Comparison of ENCODE assay signal across 22 cellular contexts in the genomic region with DNA sequence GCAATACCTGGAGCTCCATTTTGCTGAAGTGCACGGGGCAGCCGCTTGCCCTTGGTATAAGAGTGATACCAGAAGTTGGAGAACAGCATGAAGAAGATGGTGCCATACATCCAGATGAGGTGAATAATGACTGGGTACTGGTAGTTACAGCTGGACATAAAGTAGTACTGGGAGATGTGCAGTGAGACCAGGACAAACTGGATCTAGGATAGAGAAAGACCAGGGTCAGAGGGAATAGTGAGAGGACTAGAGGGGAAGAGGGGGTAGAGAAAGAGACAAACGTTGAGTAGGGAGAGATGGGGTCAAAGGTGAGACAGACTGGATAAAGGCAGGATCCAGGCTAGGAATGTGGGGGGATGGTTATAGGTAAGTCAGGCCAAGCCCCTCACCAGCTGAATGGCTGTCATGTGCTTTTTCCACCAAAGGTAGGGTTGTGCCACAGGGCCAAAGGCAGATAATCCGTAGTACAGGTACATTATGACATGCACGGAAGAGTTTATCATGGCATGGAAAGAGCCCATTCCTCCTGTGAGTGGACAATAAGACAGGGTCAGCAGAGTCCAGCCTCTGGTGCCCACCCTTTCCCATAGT. TPM values are rescaled to one million over a fixed set of nuclear protein-coding genes. Genes with fewer than 3 reads are reported as not detected.
DNase-seq lines count a peak whose midpoint lies in the region; ATAC-seq, FAIRE-seq and TF ChIP-seq lines count a peak whose summit lies in the region.
"Had no signal": no experiment of that assay in that cellular context is flagged by ENCODE, and none has a peak within 500 bp of the region (broad histone marks: within the 10 kb centered on the region; RNA-seq: fewer than 3 reads in every experiment).

No MANE protein-coding gene starts in this region.

- H3K4me1 ChIP-seq in HepG2 (ENCODE audit: insufficient read depth, low read length): peaks cover 88% of the 10 kb centered on the region
- peaks cover 0 to 18% (median 8%) of the 10 kb centered on the region in 4 donors for H3K4me1 ChIP-seq in right lobe of liver
- peaks cover 62% of the 10 kb centered on the region for H3K4me1 ChIP-seq in PC-9 (replicated peaks; ENCODE audit: insufficient read depth)
- H3K4me1 ChIP-seq: BE2C had no signal

- H3K9me3 ChIP-seq in HepG2 (ENCODE audit: low read length) (no peaks in the 10 kb centered on the region), right lobe of liver (no peaks in the 10 kb centered on the region), PC-9 (ENCODE audit: insufficient read depth, low read depth) (no peaks in the 10 kb centered on the region)
- H3K9me3 ChIP-seq: BE2C, heart right ventricle, thoracic aorta had no signal

- TF ChIP-seq EP300 in HepG2 (IDR thresholded peaks at IDR 0.05; ENCODE audit: low read depth in 2 of 2, low read length in 2 of 2): no peak
- TF ChIP-seq EP300 in HepG2 (CRISPR knock-in tag; IDR thresholded peaks at IDR 0.05; ENCODE audit: borderline replicate concordance): no peak

- H3K27me3 ChIP-seq in HepG2 (ENCODE audit: control insufficient read depth in 1 of 2, insufficient read depth in 2 of 2, low read length in 2 of 2): no peaks in the 10 kb centered on the region; a peak in 1 of 5 replicates
- no peaks in the 10 kb centered on the region for H3K27me3 ChIP-seq in right lobe of liver
- H3K27me3 ChIP-seq in PC-9 (ENCODE audit: insufficient read depth, low read depth): no peaks in the 10 kb centered on the region
- H3K27me3 ChIP-seq: BE2C, heart right ventricle had no signal

- POLR2A ChIA-PET in HepG2 (lab: Yijun Ruan, JAX): interaction anchor here (0.8 to 1.8 kb wide), 2 partner anchors 9 to 16 kb away, joined by 4 to 10 read pairs; no protein-coding TSS in a partner anchor
- POLR2A ChIA-PET in PC-9 (lab: Charles Lee; ENCODE audit: unreplicated experiment): interaction anchor here (0.5 to 0.7 kb wide), 2 partner anchors 10 to 223 kb away, joined by 4 to 8 read pairs; no protein-coding TSS in a partner anchor

- ATAC-seq in HepG2 (no peak), right lobe of liver (no peak)
- ATAC-seq: heart right ventricle had no signal

- H3K27me3 Mint-ChIP-seq in endothelial cell (ENCODE audit: unreplicated experiment) (peaks cover 9% of the 10 kb centered on the region), type B pancreatic cell (no peaks in the 10 kb centered on the region)
- H3K27me3 Mint-ChIP-seq: activated naive CD8-positive, alpha-beta T cell had no signal

- H3K9ac ChIP-seq in HepG2 (ENCODE audit: insufficient read depth, low read depth, low read length): no peak overlapping the region

- intact Hi-C loops in HepG2 (cut with micrococcal nuclease; ENCODE audit: unreplicated experiment): no loop called here
- intact Hi-C loops in right lobe of liver (cut with DNase I): no loop called here
- intact Hi-C loops in PC-9 (cut with micrococcal nuclease; ENCODE audit: unreplicated experiment): no loop called here

- TF ChIP-seq POLR2A in HepG2 (IDR thresholded peaks at IDR 0.05; ENCODE audit: insufficient read depth in 1 of 2, low read depth in 2 of 2, low read length in 2 of 2): no peak
- no peak for TF ChIP-seq POLR2A in right lobe of liver (IDR thresholded peaks at IDR 0.05)

- peaks cover 52% of the 10 kb centered on the region for H3K4me1 Mint-ChIP-seq in endothelial cell (ENCODE audit: unreplicated experiment)
- H3K4me1 Mint-ChIP-seq in type B pancreatic cell (ENCODE audit: unreplicated experiment): peaks cover 42% of the 10 kb centered on the region

- H3K9me2 ChIP-seq in PC-9 (ENCODE audit: insufficient read depth): no peaks in the 10 kb centered on the region

- H3K27ac ChIP-seq in HepG2 (ENCODE audit: extremely low read length, insufficient read depth, low read length) (peak overlapping the region; percentile 30), right lobe of liver (no peak overlapping the region), PC-9 (peak overlapping the region; percentile 18; the same call in 1 of the 2 replicates)
- H3K27ac ChIP-seq: heart right ventricle, thoracic aorta had no signal

- TF ChIP-seq CTCF in HepG2 (CRISPR knock-in tag; IDR thresholded peaks at IDR 0.05): no peak
- no peak for TF ChIP-seq CTCF in right lobe of liver (IDR thresholded peaks at IDR 0.05)
- TF ChIP-seq CTCF in PC-9 (conservative IDR thresholded peaks at IDR 0.05): no peak
- TF ChIP-seq CTCF in endothelial cell (IDR thresholded peaks at IDR 0.05; ENCODE audit: unreplicated experiment): no peak
- no peak for TF ChIP-seq CTCF in type B pancreatic cell (conservative IDR thresholded peaks at IDR 0.05)

- no peak for DNase-seq in HepG2 (ENCODE audit: low spot score)
- no peak for DNase-seq in right lobe of liver
- no peak for DNase-seq in PC-9
- DNase-seq in endothelial cell (ENCODE audit: low spot score): no peak
- no peak for DNase-seq in type B pancreatic cell (ENCODE audit: extremely low spot score, unreplicated experiment)
- no peak for DNase-seq in NCI-H2196 treated with DMSO at 0.1 percent for 48 hours (lab: John Stamatoyannopoulos, UW; ENCODE audit: unreplicated experiment)
- no peak for DNase-seq in midbrain (lab: John Stamatoyannopoulos, UW)
- no peak for DNase-seq in 8988T
- DNase-seq: BE2C, DMS79 treated with DMSO at 0.1 percent for 48 hours, HCEC 1CT, heart right ventricle, MM.1S, NCI-H2081, NCI-H524 treated with DMSO at 0.1 percent for 48 hours, nucleus accumbens had no signal

- H3F3A ChIP-seq in PC-9 (ENCODE audit: insufficient read depth, low read depth): peaks cover 79% of the 10 kb centered on the region

- H3K36me3 Mint-ChIP-seq in endothelial cell (ENCODE audit: low read depth, unreplicated experiment) (peaks cover 39% of the 10 kb centered on the region), type B pancreatic cell (peaks cover 47% of the 10 kb centered on the region)

- no peak for FAIRE-seq in HepG2 (lab: Jason Lieb, UNC)
- FAIRE-seq: bronchial epithelial cell had no signal

- CTCF ChIA-PET in HepG2 (lab: Yijun Ruan, JAX; ENCODE audit: low intra/inter-chr PET ratio, low total read pairs) (no interaction called here), PC-9 (lab: Charles Lee) (no interaction called here)

- peaks cover 41% of the 10 kb centered on the region for H3K79me2 ChIP-seq in HepG2 (ENCODE audit: insufficient read depth, low read length)
- H3K79me2 ChIP-seq in PC-9 (ENCODE audit: low read depth): peaks cover 82% of the 10 kb centered on the region

- H3K4me3 ChIP-seq in HepG2 (replicated peaks in 1 of 3; ENCODE audit: insufficient read depth in 1 of 3, low read depth in 2 of 3, low read length in 3 of 3) (no peak overlapping the region), right lobe of liver (no peak overlapping the region), PC-9 (no peak overlapping the region)
- H3K4me3 ChIP-seq: heart right ventricle, thoracic aorta had no signal

- in situ Hi-C loops in HepG2 (cut with HindIII; ENCODE audit: extremely low pct_ligation_motif_present, low pct_unique_long_range_greater_than_20kb): no loop called here

- no peaks in the 10 kb centered on the region for H4K20me1 ChIP-seq in HepG2 (ENCODE audit: insufficient read depth, low read length)
- H4K20me1 ChIP-seq in PC-9 (ENCODE audit: insufficient read depth): 0 out of 2 replicates have a peak, but pooled peaks cover 3% of the 10 kb centered on the region

- no peak overlapping the region for H3K27ac Mint-ChIP-seq in endothelial cell (ENCODE audit: unreplicated experiment)
- H3K27ac Mint-ChIP-seq in type B pancreatic cell: peak overlapping the region; percentile 19
- H3K27ac Mint-ChIP-seq: activated naive CD8-positive, alpha-beta T cell had no signal

- WGBS in HepG2 (ENCODE audit: low lambda C conversion rate): 73% methylated on average over 5 of the region's 5 CpGs
- WGBS in right lobe of liver (ENCODE audit: insufficient coverage, low coverage, low lambda C conversion rate, missing lambda C conversion rate): 69% methylated on average over 3 of the region's 5 CpGs

- H3K9me3 Mint-ChIP-seq in endothelial cell (ENCODE audit: unreplicated experiment) (no peaks in the 10 kb centered on the region), type B pancreatic cell (no peaks in the 10 kb centered on the region)

- H3K4me3 Mint-ChIP-seq in endothelial cell (ENCODE audit: unreplicated experiment) (peak overlapping the region; percentile 60), type B pancreatic cell (peak overlapping the region; percentile 51)
- H3K4me3 Mint-ChIP-seq: activated naive CD8-positive, alpha-beta T cell had no signal

- H3K4me2 ChIP-seq in HepG2 (ENCODE audit: low read depth, low read length) (no peak overlapping the region), PC-9 (0 out of 2 replicates have a peak overlapping the region, but pooled peaks have one; percentile 2)

- no peak overlapping the region for H2AFZ ChIP-seq in HepG2 (ENCODE audit: low read length)
- H2AFZ ChIP-seq in PC-9: no peak overlapping the region

- BruUV-seq in HepG2 (replicated peaks; lab: Mats Ljungman, UMichigan) (TSS peak; percentile 37), PC-9 (replicated peaks; lab: Mats Ljungman, UMichigan) (no TSS peak)

- no peak for TF ChIP-seq RAD21 in HepG2 (CRISPR knock-in tag; IDR thresholded peaks at IDR 0.05)

- H3K36me3 ChIP-seq in HepG2 (replicated peaks in 1 of 2; ENCODE audit: control insufficient read depth in 1 of 2, insufficient read depth in 2 of 2, low read length in 2 of 2) (peaks cover 15 to 31% of the 10 kb centered on the region in 2 experiments), right lobe of liver (peaks cover 0 to 34% (median 11%) of the 10 kb centered on the region in 4 donors), PC-9 (ENCODE audit: low read depth) (peaks cover 38% of the 10 kb centered on the region)

RNA-seq across cellular contexts. Expression of a gene that starts 3.8 kb away (rescaled TPM):
- total RNA-seq in HepG2 (2016; rRNA removed; fragmentation: Illumina TruSeq; extraction: Trizol) (29.7 and 55.2 TPM in 2 replicates), right lobe of liver (10 to 100 TPM; 19.9 to 38.3 (median 29.2) TPM), PC-9 (2021) (131 TPM in 2 replicates), endothelial cell (ENCODE audit: unreplicated experiment) (88.7 TPM), type B pancreatic cell (ENCODE audit: low replicate concordance) (52.2 and 124 TPM in 2 replicates)
- 12.3 and 14.1 TPM in 2 replicates for total RNA-seq in HepG2 (2016; cell fraction: cytosol; rRNA removed; fragmentation: Illumina TruSeq; extraction: Trizol; ENCODE audit: low read depth)
- total RNA-seq in HepG2 (2016; cell fraction: insoluble cytoplasmic fraction; rRNA removed; fragmentation: Illumina TruSeq; extraction: Trizol): 31.2 and 54.3 TPM in 2 replicates
- 23.3 and 25.4 TPM in 2 replicates for total RNA-seq in HepG2 (2016; cell fraction: membrane; rRNA removed; fragmentation: Illumina TruSeq; extraction: Trizol)
- total RNA-seq in HepG2 (2016; cell fraction: nucleus; rRNA removed; fragmentation: Illumina TruSeq; extraction: Trizol): 40.7 and 42.5 TPM in 2 replicates
- 77.4 and 95.9 TPM in 2 replicates for polyA plus RNA-seq in HepG2 (2011; rRNA removed)
- 64.9 and 73.4 TPM in 2 replicates for polyA plus RNA-seq in HepG2 (2011; cell fraction: cytosol; rRNA removed)
- 44.8 and 54.7 TPM in 2 replicates for polyA plus RNA-seq in HepG2 (2011; cell fraction: nucleus; rRNA removed)
- 33.2 and 44.1 TPM in 2 replicates for polyA plus RNA-seq in HepG2 (2012)
- 17.0 and 18.2 TPM in 2 replicates for polyA plus RNA-seq in HepG2 (2016; cell fraction: cytosol; fragmentation: Illumina TruSeq; extraction: Trizol; ENCODE audit: low read depth)
- polyA plus RNA-seq in HepG2 (2016; cell fraction: insoluble cytoplasmic fraction; fragmentation: Illumina TruSeq; extraction: Trizol; ENCODE audit: low read depth): 37.9 and 39.0 TPM in 2 replicates
- polyA plus RNA-seq in HepG2 (2016; cell fraction: membrane; fragmentation: Illumina TruSeq; extraction: Trizol; ENCODE audit: low read depth): 23.8 and 25.7 TPM in 2 replicates
- polyA plus RNA-seq in HepG2 (2016; cell fraction: nucleus; fragmentation: Illumina TruSeq; extraction: Trizol; ENCODE audit: insufficient read depth, low read depth): 78.4 and 80.0 TPM in 2 replicates
- polyA minus RNA-seq in HepG2 (2011; rRNA and poly(A)+ RNA removed; ENCODE audit: low replicate concordance): 60.0 and 196 TPM in 2 replicates
- 18.8 and 25.8 TPM in 2 replicates for polyA minus RNA-seq in HepG2 (2011; cell fraction: cytosol; rRNA and poly(A)+ RNA removed)
- 9.5 and 12.1 TPM in 2 replicates for polyA minus RNA-seq in HepG2 (2011; cell fraction: nucleus; rRNA and poly(A)+ RNA removed)

RNA-seq across cellular contexts. Expression of a gene that starts 5.2 kb away (rescaled TPM):
- total RNA-seq in HepG2 (2016; rRNA removed; fragmentation: Illumina TruSeq; extraction: Trizol) (90.0 and 97.8 TPM in 2 replicates), right lobe of liver (1 to 10 TPM in 4 of 6 experiments, under 1 TPM in 1, not detected in 1; 0.49 to 5.3 (median 2.3) TPM), PC-9 (2021) (180 and 229 TPM in 2 replicates), endothelial cell (ENCODE audit: unreplicated experiment) (24.3 TPM), type B pancreatic cell (ENCODE audit: low replicate concordance) (33.9 and 114 TPM in 2 replicates)
- 46.4 and 52.0 TPM in 2 replicates for total RNA-seq in HepG2 (2016; cell fraction: cytosol; rRNA removed; fragmentation: Illumina TruSeq; extraction: Trizol; ENCODE audit: low read depth)
- 83.1 and 89.9 TPM in 2 replicates for total RNA-seq in HepG2 (2016; cell fraction: insoluble cytoplasmic fraction; rRNA removed; fragmentation: Illumina TruSeq; extraction: Trizol)
- 44.6 and 48.1 TPM in 2 replicates for total RNA-seq in HepG2 (2016; cell fraction: membrane; rRNA removed; fragmentation: Illumina TruSeq; extraction: Trizol)
- 41.5 and 42.9 TPM in 2 replicates for total RNA-seq in HepG2 (2016; cell fraction: nucleus; rRNA removed; fragmentation: Illumina TruSeq; extraction: Trizol)
- polyA plus RNA-seq in HepG2 (2011; rRNA removed): 39.5 and 57.9 TPM in 2 replicates
- 30.0 and 51.5 TPM in 2 replicates for polyA plus RNA-seq in HepG2 (2011; cell fraction: cytosol; rRNA removed)
- 32.3 and 62.8 TPM in 2 replicates for polyA plus RNA-seq in HepG2 (2011; cell fraction: nucleus; rRNA removed)
- polyA plus RNA-seq in HepG2 (2012): 30.3 and 42.3 TPM in 2 replicates
- polyA plus RNA-seq in HepG2 (2016; cell fraction: cytosol; fragmentation: Illumina TruSeq; extraction: Trizol; ENCODE audit: low read depth): 55.7 and 55.8 TPM in 2 replicates
- polyA plus RNA-seq in HepG2 (2016; cell fraction: insoluble cytoplasmic fraction; fragmentation: Illumina TruSeq; extraction: Trizol; ENCODE audit: low read depth): 111 and 128 TPM in 2 replicates
- polyA plus RNA-seq in HepG2 (2016; cell fraction: membrane; fragmentation: Illumina TruSeq; extraction: Trizol; ENCODE audit: low read depth): 48.3 and 54.4 TPM in 2 replicates
- polyA plus RNA-seq in HepG2 (2016; cell fraction: nucleus; fragmentation: Illumina TruSeq; extraction: Trizol; ENCODE audit: insufficient read depth, low read depth): 82.6 and 84.9 TPM in 2 replicates
- polyA minus RNA-seq in HepG2 (2011; rRNA and poly(A)+ RNA removed; ENCODE audit: low replicate concordance): 131 and 377 TPM in 2 replicates
- polyA minus RNA-seq in HepG2 (2011; cell fraction: cytosol; rRNA and poly(A)+ RNA removed): 20.8 and 38.2 TPM in 2 replicates
- 12.4 and 21.2 TPM in 2 replicates for polyA minus RNA-seq in HepG2 (2011; cell fraction: nucleus; rRNA and poly(A)+ RNA removed)

RNA-seq across cellular contexts. Expression of a gene that starts 25.6 kb away (rescaled TPM):
- total RNA-seq in HepG2 (2016; rRNA removed; fragmentation: Illumina TruSeq; extraction: Trizol) (77.4 and 112 TPM in 2 replicates), right lobe of liver (10 to 100 TPM; 20.7 to 26.6 (median 24.1) TPM), PC-9 (2021) (54.8 and 56.0 TPM in 2 replicates), endothelial cell (ENCODE audit: unreplicated experiment) (19.5 TPM), type B pancreatic cell (ENCODE audit: low replicate concordance) (37.2 and 48.1 TPM in 2 replicates)
- 27.8 and 29.8 TPM in 2 replicates for total RNA-seq in HepG2 (2016; cell fraction: cytosol; rRNA removed; fragmentation: Illumina TruSeq; extraction: Trizol; ENCODE audit: low read depth)
- total RNA-seq in HepG2 (2016; cell fraction: insoluble cytoplasmic fraction; rRNA removed; fragmentation: Illumina TruSeq; extraction: Trizol): 79.1 and 119 TPM in 2 replicates
- 39.9 and 44.3 TPM in 2 replicates for total RNA-seq in HepG2 (2016; cell fraction: membrane; rRNA removed; fragmentation: Illumina TruSeq; extraction: Trizol)
- 30.3 and 33.9 TPM in 2 replicates for total RNA-seq in HepG2 (2016; cell fraction: nucleus; rRNA removed; fragmentation: Illumina TruSeq; extraction: Trizol)
- polyA plus RNA-seq in HepG2 (2011; rRNA removed): 13.0 and 16.9 TPM in 2 replicates
- 15.2 and 18.5 TPM in 2 replicates for polyA plus RNA-seq in HepG2 (2011; cell fraction: cytosol; rRNA removed)
- 27.4 and 29.3 TPM in 2 replicates for polyA plus RNA-seq in HepG2 (2011; cell fraction: nucleus; rRNA removed)
- 34.9 and 41.7 TPM in 2 replicates for polyA plus RNA-seq in HepG2 (2012)
- polyA plus RNA-seq in HepG2 (2016; cell fraction: cytosol; fragmentation: Illumina TruSeq; extraction: Trizol; ENCODE audit: low read depth): 23.6 and 24.6 TPM in 2 replicates
- 98.6 and 98.7 TPM in 2 replicates for polyA plus RNA-seq in HepG2 (2016; cell fraction: insoluble cytoplasmic fraction; fragmentation: Illumina TruSeq; extraction: Trizol; ENCODE audit: low read depth)
- polyA plus RNA-seq in HepG2 (2016; cell fraction: membrane; fragmentation: Illumina TruSeq; extraction: Trizol; ENCODE audit: low read depth): 30.8 and 31.0 TPM in 2 replicates
- polyA plus RNA-seq in HepG2 (2016; cell fraction: nucleus; fragmentation: Illumina TruSeq; extraction: Trizol; ENCODE audit: insufficient read depth, low read depth): 48.4 and 55.2 TPM in 2 replicates
- polyA minus RNA-seq in HepG2 (2011; rRNA and poly(A)+ RNA removed; ENCODE audit: low replicate concordance): 11.0 and 19.2 TPM in 2 replicates
- polyA minus RNA-seq in HepG2 (2011; cell fraction: cytosol; rRNA and poly(A)+ RNA removed): 14.2 and 14.7 TPM in 2 replicates
- 30.3 and 36.6 TPM in 2 replicates for polyA minus RNA-seq in HepG2 (2011; cell fraction: nucleus; rRNA and poly(A)+ RNA removed)

RNA-seq across cellular contexts. Expression of a gene that starts 25.7 kb away (rescaled TPM):
- total RNA-seq in HepG2 (2016; rRNA removed; fragmentation: Illumina TruSeq; extraction: Trizol) (5.6 and 8.0 TPM in 2 replicates), right lobe of liver (10 to 100 TPM; 12.7 to 30.4 (median 19.2) TPM), PC-9 (2021) (71.6 and 76.1 TPM in 2 replicates), endothelial cell (ENCODE audit: unreplicated experiment) (43.2 TPM), type B pancreatic cell (ENCODE audit: low replicate concordance) (45.8 and 65.7 TPM in 2 replicates)
- total RNA-seq in HepG2 (2016; cell fraction: cytosol; rRNA removed; fragmentation: Illumina TruSeq; extraction: Trizol; ENCODE audit: low read depth): 3.8 TPM in 2 replicates
- 4.3 and 9.7 TPM in 2 replicates for total RNA-seq in HepG2 (2016; cell fraction: insoluble cytoplasmic fraction; rRNA removed; fragmentation: Illumina TruSeq; extraction: Trizol)
- 3.6 TPM in 2 replicates for total RNA-seq in HepG2 (2016; cell fraction: membrane; rRNA removed; fragmentation: Illumina TruSeq; extraction: Trizol)
- 17.5 and 18.0 TPM in 2 replicates for total RNA-seq in HepG2 (2016; cell fraction: nucleus; rRNA removed; fragmentation: Illumina TruSeq; extraction: Trizol)
- polyA plus RNA-seq in HepG2 (2011; rRNA removed): 8.8 and 9.8 TPM in 2 replicates
- polyA plus RNA-seq in HepG2 (2011; cell fraction: cytosol; rRNA removed): 2.2 and 3.1 TPM in 2 replicates
- 58.1 and 68.7 TPM in 2 replicates for polyA plus RNA-seq in HepG2 (2011; cell fraction: nucleus; rRNA removed)
- polyA plus RNA-seq in HepG2 (2012): 7.8 and 8.7 TPM in 2 replicates
- polyA plus RNA-seq in HepG2 (2016; cell fraction: cytosol; fragmentation: Illumina TruSeq; extraction: Trizol; ENCODE audit: low read depth): 0.57 and 0.69 TPM in 2 replicates
- polyA plus RNA-seq in HepG2 (2016; cell fraction: insoluble cytoplasmic fraction; fragmentation: Illumina TruSeq; extraction: Trizol; ENCODE audit: low read depth): 2.9 and 3.7 TPM in 2 replicates
- 1.2 and 1.3 TPM in 2 replicates for polyA plus RNA-seq in HepG2 (2016; cell fraction: membrane; fragmentation: Illumina TruSeq; extraction: Trizol; ENCODE audit: low read depth)
- polyA plus RNA-seq in HepG2 (2016; cell fraction: nucleus; fragmentation: Illumina TruSeq; extraction: Trizol; ENCODE audit: insufficient read depth, low read depth): 23.7 and 25.9 TPM in 2 replicates
- polyA minus RNA-seq in HepG2 (2011; rRNA and poly(A)+ RNA removed; ENCODE audit: low replicate concordance): 36.3 and 51.9 TPM in 2 replicates
- 3.5 and 5.0 TPM in 2 replicates for polyA minus RNA-seq in HepG2 (2011; cell fraction: cytosol; rRNA and poly(A)+ RNA removed)
- polyA minus RNA-seq in HepG2 (2011; cell fraction: nucleus; rRNA and poly(A)+ RNA removed): 55.9 and 71.0 TPM in 2 replicates

RNA-seq across cellular contexts. Expression of a gene that starts 26.4 kb away (rescaled TPM):
- total RNA-seq in HepG2 (2016; rRNA removed; fragmentation: Illumina TruSeq; extraction: Trizol) (not detected in 2 replicates), right lobe of liver (under 1 TPM in 1 of 6 experiments, not detected in 5; 0.59 TPM), PC-9 (2021) (0.76 and 1.6 TPM in 2 replicates), endothelial cell (ENCODE audit: unreplicated experiment) (6.2 TPM), type B pancreatic cell (ENCODE audit: low replicate concordance) (not detected in 2 replicates)
- total RNA-seq in HepG2 (2016; cell fraction: cytosol; rRNA removed; fragmentation: Illumina TruSeq; extraction: Trizol; ENCODE audit: low read depth): 0.30 TPM in 1 of 2 replicates, not detected in the other
- total RNA-seq in HepG2 (2016; cell fraction: insoluble cytoplasmic fraction; rRNA removed; fragmentation: Illumina TruSeq; extraction: Trizol): not detected in 2 replicates
- total RNA-seq in HepG2 (2016; cell fraction: membrane; rRNA removed; fragmentation: Illumina TruSeq; extraction: Trizol): not detected in 2 replicates
- not detected in 2 replicates for total RNA-seq in HepG2 (2016; cell fraction: nucleus; rRNA removed; fragmentation: Illumina TruSeq; extraction: Trizol)
- polyA plus RNA-seq in HepG2 (2011; rRNA removed): not detected in 2 replicates
- polyA plus RNA-seq in HepG2 (2011; cell fraction: cytosol; rRNA removed): not detected in 2 replicates
- not detected in 2 replicates for polyA plus RNA-seq in HepG2 (2011; cell fraction: nucleus; rRNA removed)
- polyA plus RNA-seq in HepG2 (2012): not detected in 2 replicates
- polyA plus RNA-seq in HepG2 (2016; cell fraction: cytosol; fragmentation: Illumina TruSeq; extraction: Trizol; ENCODE audit: low read depth): not detected in 2 replicates
- polyA plus RNA-seq in HepG2 (2016; cell fraction: insoluble cytoplasmic fraction; fragmentation: Illumina TruSeq; extraction: Trizol; ENCODE audit: low read depth): 0.12 TPM in 1 of 2 replicates, not detected in the other
- polyA plus RNA-seq in HepG2 (2016; cell fraction: membrane; fragmentation: Illumina TruSeq; extraction: Trizol; ENCODE audit: low read depth): not detected in 2 replicates
- not detected in 2 replicates for polyA plus RNA-seq in HepG2 (2016; cell fraction: nucleus; fragmentation: Illumina TruSeq; extraction: Trizol; ENCODE audit: insufficient read depth, low read depth)
- 0.54 TPM in 1 of 2 replicates, not detected in the other for polyA minus RNA-seq in HepG2 (2011; rRNA and poly(A)+ RNA removed; ENCODE audit: low replicate concordance)
- not detected in 2 replicates for polyA minus RNA-seq in HepG2 (2011; cell fraction: cytosol; rRNA and poly(A)+ RNA removed)
- polyA minus RNA-seq in HepG2 (2011; cell fraction: nucleus; rRNA and poly(A)+ RNA removed): not detected in 2 replicates
- total RNA-seq: bronchial epithelial cell, fibroblast of lung, HT1080, kidney epithelial cell, thoracic aorta had no signal
- polyA plus RNA-seq: fibroblast of lung had no signal

Comparison
In these comparisons a context has a peak if more than half of its experiments do, and no peak if none do; other contexts are left out.
1. H3K27ac ChIP-seq: peak in HepG2 (single experiment) and PC-9 (single experiment); none in right lobe of liver (0 of 3).